Comparison of ENCODE assay signal across 8 cellular contexts in genomic region chr10:93894516-93895378, GRCh38. TPM values are rescaled to one million over a fixed set of nuclear protein-coding genes. Genes with fewer than 3 reads are reported as not detected.
DNase-seq lines count a peak whose midpoint lies in the region; ATAC-seq and TF ChIP-seq lines count a peak whose summit lies in the region.

No MANE protein-coding gene starts in this region.

- DNase-seq in AG20443 (ENCODE audit: low spot score): peak; percentile 37
- peak; percentile 31 for DNase-seq in GM23248
- no peak for DNase-seq in WERI-Rb-1
- peak; percentile 7 to 47 for DNase-seq in foreskin fibroblast
- no peak for DNase-seq in retinal pigment epithelial cell (ENCODE audit: low read depth)
- DNase-seq in NCI-H1436 (lab: John Stamatoyannopoulos, UW): no peak
- DNase-seq in A172 (ENCODE audit: low spot score): no peak

- H3F3A ChIP-seq in GM23248 (ENCODE audit: insufficient read depth): no peaks in the 10 kb centered on the region

- H3K9me3 ChIP-seq in GM23248 (ENCODE audit: low read depth): no peaks in the 10 kb centered on the region
- H3K9me3 ChIP-seq in WERI-Rb-1 (ENCODE audit: severe bottlenecking): no peaks in the 10 kb centered on the region

- H3K4me3 ChIP-seq in GM23248 (peak overlapping the region; percentile 81), WERI-Rb-1 (ENCODE audit: low read depth, low read length) (peak overlapping the region; percentile 89), foreskin fibroblast (ENCODE audit: low read depth in 1 of 2, low read length in 2 of 2) (peak overlapping the region; percentile 74 to 83), retinal pigment epithelial cell (ENCODE audit: low read length) (peak overlapping the region; percentile 81)

- peak overlapping the region; percentile 99 for H2AFZ ChIP-seq in GM23248

- WGBS in GM23248 (ENCODE audit: low coverage in 1 of 2, low lambda C conversion rate in 2 of 2, missing lambda C conversion rate in 2 of 2), 2 experiments: 20 to 22% methylated on average over 22 of the region's 22 CpGs

- H3K27me3 ChIP-seq in GM23248 (replicated peaks; ENCODE audit: insufficient read depth): no peaks in the 10 kb centered on the region
- no peaks in the 10 kb centered on the region for H3K27me3 ChIP-seq in WERI-Rb-1 (ENCODE audit: insufficient read depth, low read depth, severe bottlenecking)

- no peak overlapping the region for H3K27ac ChIP-seq in GM23248
- H3K27ac ChIP-seq in WERI-Rb-1: no peak overlapping the region

- in situ Hi-C loops in GM23248 (cut with MboI): no loop called here

- H4K20me1 ChIP-seq in GM23248 (ENCODE audit: insufficient read depth): no peaks in the 10 kb centered on the region

- H3K79me2 ChIP-seq in GM23248 (ENCODE audit: insufficient read depth): peaks cover 9% of the 10 kb centered on the region; the same call in 1 of the 2 replicates

- peaks cover 7% of the 10 kb centered on the region; the same call in 1 of the 2 replicates for H3K4me1 ChIP-seq in GM23248 (ENCODE audit: insufficient read depth)

- H3K9ac ChIP-seq in GM23248: peak overlapping the region; percentile 77

- peak overlapping the region; percentile 97 for H3K4me2 ChIP-seq in GM23248 (ENCODE audit: unreplicated experiment)

- TF ChIP-seq CTCF in WERI-Rb-1 (IDR thresholded peaks at IDR 0.05; ENCODE audit: low read depth, low read length) (no peak), foreskin fibroblast (IDR thresholded peaks at IDR 0.05; ENCODE audit: low read depth, low read length) (no peak), retinal pigment epithelial cell (conservative IDR thresholded peaks at IDR 0.05; ENCODE audit: low read depth, low read length) (no peak)

- no peaks in the 10 kb centered on the region for H3K9me2 ChIP-seq in GM23248 (ENCODE audit: insufficient read depth)

- ATAC-seq in HG03460 (IDR thresholded peaks at IDR 0.05; ENCODE audit: unreplicated experiment): no peak

- no peaks in the 10 kb centered on the region for H3K36me3 ChIP-seq in GM23248 (ENCODE audit: low read depth)
- peaks cover 8% of the 10 kb centered on the region for H3K36me3 ChIP-seq in WERI-Rb-1

RNA-seq across cellular contexts. Expression of gene SLC35G1, which starts 1.0 kb away (rescaled TPM):
- 3.8 and 6.2 TPM in 2 replicates for total RNA-seq in GM23248 (2014; rRNA removed; shearing (Covaris generic))
- 5.3 and 5.9 TPM in 2 replicates for polyA plus RNA-seq in GM23248 (2016; fragmentation: Nextera tagmentation; extraction: Ambion mirVana)
- total RNA-seq in A172 (2014; rRNA removed; shearing (Covaris generic)): 5.3 and 6.0 TPM in 2 replicates

Comparison
In these comparisons a context has a peak if more than half of its experiments do, and no peak if none do; other contexts are left out.
1. DNase-seq: peak in AG20443 (single experiment), GM23248 (single experiment) and foreskin fibroblast (2 of 2); none in WERI-Rb-1 (single experiment), retinal pigment epithelial cell (single experiment), NCI-H1436 (single experiment) and A172 (single experiment).
2. Peak in every context shown above with its lines, with median percentiles within 50 percentile points of each other: H3K4me3 ChIP-seq.